ENCODE assay signal across 13 cellular contexts in genomic region chr9:18115131-18115530, GRCh38.
"Had no signal": no experiment of that assay in that cellular context is flagged by ENCODE, and none has a peak within 500 bp of the region (broad histone marks: within the 10 kb centered on the region; RNA-seq: fewer than 3 reads in every experiment).

No MANE protein-coding gene starts in this region.

- H3K27ac ChIP-seq: brain microvascular endothelial cell, pancreas, skin epidermis, suprapubic skin had no signal

- ATAC-seq: left ventricle myocardium superior, pancreas had no signal

- DNase-seq: activated CD4-positive, alpha-beta T cell treated with anti-CD3 and anti-CD28 coated beads, Interleukin-2, amount 10 ng/mL, durations not matched to agents 7 days and 5 days; activated CD8-positive, alpha-beta memory T cell treated with anti-CD3 and anti-CD28 coated beads, Interleukin-2, amount 50 U/mL, for 48 hours; activated gamma-delta T cell treated with Interleukin-2 at 50 U/mL for 16 hours; brain microvascular endothelial cell; effector memory CD4-positive, alpha-beta T cell; left ventricle myocardium superior; pancreas; retina; stimulated activated CD4-positive, alpha-beta T cell treated with anti-CD3 and anti-CD28 coated beads, Interleukin-4, amount 100 ng/mL, for 24 hours; stimulated activated naive CD4-positive, alpha-beta T cell treated with Interleukin-2 at 50 U/mL for 16 hours; trophoblast cell had no signal

- H3K4me3 ChIP-seq: pancreas, skin epidermis, suprapubic skin had no signal

- H3K4me1 ChIP-seq: pancreas, suprapubic skin had no signal

- H3K9me3 ChIP-seq: pancreas, suprapubic skin had no signal

- H3K36me3 ChIP-seq: brain microvascular endothelial cell, pancreas, suprapubic skin had no signal

- H3K27me3 ChIP-seq: brain microvascular endothelial cell, pancreas, suprapubic skin had no signal
